29 cellular contexts compared by ENCODE assay signal in genomic region chr11:104795511-104796213, GRCh38.
"Had no signal": no experiment of that assay in that cellular context is flagged by ENCODE, and none has a peak within 500 bp of the region (broad histone marks: within the 10 kb centered on the region; RNA-seq: fewer than 3 reads in every experiment).

No MANE protein-coding gene starts in this region.

- H3K27me3 ChIP-seq: left lung, pancreas, sigmoid colon, spleen, tibial nerve, uterus had no signal

- H3K4me1 ChIP-seq: left lung, lower lobe of right lung, pancreas, prostate gland, uterus had no signal

- H3K36me3 Mint-ChIP-seq: stimulated activated effector memory CD8-positive, alpha-beta T cell treated with anti-CD3 and anti-CD28 coated beads, Interleukin-12 subunit alpha, Interleukin-12 subunit beta, amount 100 ng/mL, for 72 hours; type B pancreatic cell had no signal

- ATAC-seq: left colon; left lung; lower lobe of right lung; naive thymus-derived CD8-positive, alpha-beta T cell; pancreas; right cardiac atrium; stimulated activated effector memory CD8-positive, alpha-beta T cell treated with anti-CD3 and anti-CD28 coated beads, Interleukin-12 subunit alpha, Interleukin-12 subunit beta, amount 100 ng/mL, for 72 hours; stimulated activated naive CD8-positive, alpha-beta T cell treated with anti-CD3 and anti-CD28 coated beads, Interleukin-15, amount 100 ng/mL, for 72 hours had no signal

- H3K27ac ChIP-seq: left lung, lower lobe of right lung, pancreas, prostate gland, sigmoid colon, spleen, tibial nerve, uterus had no signal

- H3K4me3 ChIP-seq: left lung, lower lobe of right lung, pancreas, prostate gland, sigmoid colon, spleen, tibial nerve, uterus had no signal

- FAIRE-seq: islet of Langerhans, kidney, pancreas, small intestine had no signal

- H3K27me3 Mint-ChIP-seq: naive thymus-derived CD8-positive, alpha-beta T cell; stimulated activated naive CD8-positive, alpha-beta T cell treated with anti-CD3 and anti-CD28 coated beads, Interleukin-15, amount 100 ng/mL, for 72 hours; type B pancreatic cell had no signal

- H3K36me3 ChIP-seq: left lung, lower lobe of right lung, pancreas, prostate gland, sigmoid colon, spleen, tibial nerve, uterus had no signal

- H3K9me3 Mint-ChIP-seq: immature natural killer cell; stimulated activated effector memory CD8-positive, alpha-beta T cell treated with anti-CD3 and anti-CD28 coated beads, Interleukin-12 subunit alpha, Interleukin-12 subunit beta, amount 100 ng/mL, for 72 hours had no signal

- H3K4me3 Mint-ChIP-seq: immature natural killer cell; naive thymus-derived CD8-positive, alpha-beta T cell; nephron; neural crest cell; stimulated activated effector memory CD8-positive, alpha-beta T cell treated with anti-CD3 and anti-CD28 coated beads, Interleukin-12 subunit alpha, Interleukin-12 subunit beta, amount 100 ng/mL, for 72 hours; stimulated activated naive CD8-positive, alpha-beta T cell treated with anti-CD3 and anti-CD28 coated beads, Interleukin-15, amount 100 ng/mL, for 72 hours; type B pancreatic cell had no signal

- DNase-seq: hypothalamus; immature natural killer cell; kidney; left colon; left lung; lower lobe of right lung; mammary epithelial cell; mesenchymal stem cell; naive thymus-derived CD8-positive, alpha-beta T cell; nucleus accumbens; pancreas; posterior cingulate gyrus; retina; right cardiac atrium; sigmoid colon; small intestine; spleen; stimulated activated CD4-positive, alpha-beta T cell treated with anti-CD3 and anti-CD28 coated beads, Interleukin-4, amount 100 ng/mL, for 24 hours; stimulated activated naive CD4-positive, alpha-beta T cell; stimulated activated naive CD8-positive, alpha-beta T cell treated with anti-CD3 and anti-CD28 coated beads, Interleukin-15, amount 100 ng/mL, for 72 hours; substantia nigra; uterus had no signal

- H3K27ac Mint-ChIP-seq: immature natural killer cell; naive thymus-derived CD8-positive, alpha-beta T cell; nephron; stimulated activated effector memory CD8-positive, alpha-beta T cell treated with anti-CD3 and anti-CD28 coated beads, Interleukin-12 subunit alpha, Interleukin-12 subunit beta, amount 100 ng/mL, for 72 hours; type B pancreatic cell had no signal

- H3K9me3 ChIP-seq: lower lobe of right lung, pancreas, prostate gland, sigmoid colon, uterus had no signal
